In the genomic region with DNA sequence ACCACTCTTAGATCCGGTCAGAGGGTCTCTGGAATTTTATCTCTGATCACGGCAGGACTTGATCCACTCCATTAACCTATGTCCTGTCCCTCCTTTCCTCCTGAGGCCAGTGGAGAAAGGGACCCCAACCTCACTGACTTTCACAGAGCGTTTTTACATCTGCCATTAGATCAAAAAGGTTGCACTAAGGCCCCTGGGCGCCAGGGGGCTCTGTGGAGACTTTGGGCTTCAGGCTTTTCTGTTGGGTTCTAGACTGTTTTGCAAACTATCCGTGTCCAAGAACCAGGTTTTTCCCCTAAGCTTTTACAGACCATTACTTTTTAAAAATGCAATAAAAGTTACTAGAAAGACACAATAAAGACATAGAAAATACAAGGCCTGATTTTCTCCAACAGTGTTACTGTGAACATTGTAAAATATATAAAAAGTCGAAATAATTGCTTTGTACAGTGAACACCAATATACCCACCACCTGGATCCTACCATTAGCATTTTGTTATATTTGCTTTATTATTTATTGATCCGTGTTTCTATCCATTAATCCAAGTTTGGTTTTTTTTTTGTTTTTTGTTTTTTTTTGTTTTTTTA, we compare ENCODE assay signal across 8 cellular contexts.
DNase-seq lines count a peak whose midpoint lies in the region; ATAC-seq and TF ChIP-seq lines count a peak whose summit lies in the region.

No MANE protein-coding gene starts in this region.

- no peaks in the 10 kb centered on the region for H3K9me3 ChIP-seq in SU-DHL-6 (ENCODE audit: insufficient read depth, low read length)

- in situ Hi-C loops in astrocyte of the cerebellum (cut with HindIII; ENCODE audit: low sequenced_read_pairs): loop anchor here (5.0 to 25.0 kb wide), 2 partner anchors 64 to 154 kb away; a partner anchor contains a TSS

- H3K79me2 ChIP-seq in SU-DHL-6 (ENCODE audit: insufficient read depth, low read length): no peaks in the 10 kb centered on the region

- no peak overlapping the region for H3K4me2 ChIP-seq in SU-DHL-6 (ENCODE audit: low read depth, low read length, poor library complexity, severe bottlenecking)

- TF ChIP-seq CTCF in SU-DHL-6 (IDR thresholded peaks at IDR 0.05; ENCODE audit: insufficient read depth, low read length, poor library complexity, severe bottlenecking) (peak; percentile 81), astrocyte of the cerebellum (IDR thresholded peaks at IDR 0.05; ENCODE audit: low read depth, low read length, missing control alignments) (peak; percentile 75)

- H3K9ac ChIP-seq in SU-DHL-6 (ENCODE audit: low read length): no peak overlapping the region

- no peaks in the 10 kb centered on the region for H3K36me3 ChIP-seq in SU-DHL-6 (ENCODE audit: low read length)

- no peaks in the 10 kb centered on the region for H3K27me3 ChIP-seq in SU-DHL-6 (ENCODE audit: low read length)

- H3K27ac ChIP-seq in SU-DHL-6 (ENCODE audit: low read depth, low read length): no peak overlapping the region

- no peak for ATAC-seq in GM19324 (IDR thresholded peaks at IDR 0.05; ENCODE audit: low FRiP score, unreplicated experiment)

- no peak overlapping the region for H2AFZ ChIP-seq in SU-DHL-6 (ENCODE audit: low read depth, low read length, severe bottlenecking)

- H3K9me2 ChIP-seq in SU-DHL-6 (replicated peaks; ENCODE audit: insufficient read depth, low read length): no peaks in the 10 kb centered on the region

- H3F3A ChIP-seq in SU-DHL-6 (ENCODE audit: insufficient read depth): no peaks in the 10 kb centered on the region

- DNase-seq in DMS 273 (lab: John Stamatoyannopoulos, UW; ENCODE audit: unreplicated experiment) (peak; percentile 82), DMS 273 treated with DMSO at 0.1 percent for 48 hours (lab: John Stamatoyannopoulos, UW) (no peak), LHCN-M2 (ENCODE audit: low read depth) (peak; percentile 50), astrocyte of the cerebellum (ENCODE audit: low read depth) (no peak), inferior parietal cortex (ENCODE audit: extremely low spot score) (peak; percentile 29)
- DNase-seq in stimulated activated CD4-positive, alpha-beta T cell treated with anti-CD3 and anti-CD28 coated beads, Interleukin-4, amount 100 ng/mL, for 4 hours: peak; percentile 12 to 50

- H4K20me1 ChIP-seq in SU-DHL-6 (ENCODE audit: low read depth, low read length): no peaks in the 10 kb centered on the region

- H3K4me3 ChIP-seq in SU-DHL-6 (ENCODE audit: insufficient read depth, low read length, poor library complexity, severe bottlenecking): no peak overlapping the region
- H3K4me3 ChIP-seq in astrocyte of the cerebellum (ENCODE audit: low read depth, low read length): no peak overlapping the region

Comparison
In these comparisons a context has a peak if more than half of its experiments do, and no peak if none do; other contexts are left out.
1. DNase-seq: peak in DMS 273 (single experiment), LHCN-M2 (single experiment), inferior parietal cortex (single experiment) and stimulated activated CD4-positive, alpha-beta T cell treated with anti-CD3 and anti-CD28 coated beads, Interleukin-4, amount 100 ng/mL, for 4 hours (2 of 2); none in DMS 273 treated with DMSO at 0.1 percent for 48 hours (single experiment) and astrocyte of the cerebellum (single experiment).